Comparison of ENCODE assay signal across 31 cellular contexts in the genomic region with DNA sequence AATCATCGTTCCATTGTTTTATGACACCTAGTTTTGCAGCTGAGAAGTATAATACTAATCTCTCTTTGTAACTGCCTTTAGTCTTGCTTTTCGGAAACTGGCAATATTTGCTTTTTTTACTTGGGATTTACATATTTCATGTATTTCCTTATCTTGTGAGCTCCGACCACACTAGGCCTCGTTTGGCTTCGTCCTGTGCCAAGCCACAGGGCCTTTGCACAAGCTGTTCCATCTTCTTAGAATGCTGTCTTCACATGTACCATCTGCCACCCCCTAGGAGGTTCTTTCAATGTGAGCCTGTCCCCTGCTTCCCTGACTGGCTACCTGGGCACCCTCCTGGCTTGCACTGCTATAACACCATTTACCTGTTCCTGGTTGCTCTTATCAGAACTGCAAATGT.
"Had no signal": no experiment of that assay in that cellular context is flagged by ENCODE, and none has a peak within 500 bp of the region (broad histone marks: within the 10 kb centered on the region; RNA-seq: fewer than 3 reads in every experiment).

No MANE protein-coding gene starts in this region.

- DNase-seq: naive B cell; naive thymus-derived CD8-positive, alpha-beta T cell; nephron progenitor cell; nucleus accumbens; ovary; posterior cingulate gyrus; psoas muscle; right cardiac atrium; right lobe of liver; spleen; stimulated activated CD4-positive, alpha-beta T cell treated with anti-CD3 and anti-CD28 coated beads, Interleukin-12 subunit alpha, Interleukin-12 subunit beta, amount 100 ng/mL, for 4 hours; stimulated activated CD4-positive, alpha-beta T cell treated with anti-CD3 and anti-CD28 coated beads, Interleukin-1b, Interleukin-23, amount 100 ng/mL, for 48 hours; stimulated activated CD4-positive, alpha-beta T cell treated with anti-CD3 and anti-CD28 coated beads, Interleukin-4, amount 100 ng/mL, for 1 hour; stimulated activated CD4-positive, alpha-beta T cell treated with anti-CD3 and anti-CD28 coated beads, Interleukin-4, amount 100 ng/mL, for 4 hours; stimulated activated CD8-positive, alpha-beta memory T cell treated with anti-CD3 and anti-CD28 coated beads, Interleukin-4, amount 100 ng/mL, for 48 hours; stimulated activated naive CD4-positive, alpha-beta T cell; stomach; thyroid gland; transverse colon; upper lobe of left lung; uterus had no signal

- H3K9me3 Mint-ChIP-seq: stimulated activated memory B cell treated with anti-CD40 and anti-IgM and Interleukin-4, amounts not matched to agents 10 μg/mL and 1 μg/mL and 100 μg/mL, for 72 hours had no signal

- H3K27me3 Mint-ChIP-seq: natural killer cell treated with Interleukin-12 subunit alpha and Interleukin-12 subunit beta and Interleukin-15 and Interleukin-18, amount 100 ng/mL, for 72 hours; progenitor cell of endocrine pancreas; stimulated activated memory B cell treated with anti-CD40 and anti-IgM and Interleukin-4, amounts not matched to agents 10 μg/mL and 1 μg/mL and 100 μg/mL, for 72 hours; stimulated activated naive CD8-positive, alpha-beta T cell treated with anti-CD3 and anti-CD28 coated beads, Interleukin-15, Interleukin-2, amounts not matched to agents 100 ng/mL and 50 ng/mL, for 24 hours had no signal

- ATAC-seq: naive thymus-derived CD8-positive, alpha-beta T cell; natural killer cell treated with Interleukin-12 subunit alpha and Interleukin-12 subunit beta and Interleukin-15 and Interleukin-18, amount 100 ng/mL, for 72 hours; psoas muscle; right cardiac atrium; right lobe of liver; stimulated activated memory B cell treated with anti-CD40 and anti-IgM and Interleukin-4, amounts not matched to agents 10 μg/mL and 1 μg/mL and 100 μg/mL, for 72 hours had no signal

- H3K4me3 Mint-ChIP-seq: naive B cell; naive thymus-derived CD8-positive, alpha-beta T cell; natural killer cell treated with Interleukin-12 subunit alpha and Interleukin-12 subunit beta and Interleukin-15 and Interleukin-18, amount 100 ng/mL, for 72 hours; nephron progenitor cell; neural crest cell; stimulated activated memory B cell treated with anti-CD40 and anti-IgM and Interleukin-4, amounts not matched to agents 10 μg/mL and 1 μg/mL and 100 μg/mL, for 72 hours; stimulated activated naive CD8-positive, alpha-beta T cell treated with anti-CD3 and anti-CD28 coated beads, Interleukin-15, Interleukin-2, amounts not matched to agents 100 ng/mL and 50 ng/mL, for 24 hours had no signal

- H3K27me3 ChIP-seq: neutrophil, ovary, spleen, stomach, thyroid gland, transverse colon, upper lobe of left lung, uterus had no signal

- H3K4me1 Mint-ChIP-seq: naive B cell; naive thymus-derived CD8-positive, alpha-beta T cell; nephron progenitor cell; neural crest cell; stimulated activated memory B cell treated with anti-CD40 and anti-IgM and Interleukin-4, amounts not matched to agents 10 μg/mL and 1 μg/mL and 100 μg/mL, for 72 hours had no signal

- H3K4me1 ChIP-seq: parathyroid adenoma, psoas muscle, right lobe of liver, spleen, thyroid gland, transverse colon, upper lobe of left lung, uterus had no signal

- H3K36me3 ChIP-seq: neutrophil, ovary, right lobe of liver, spleen, stomach, thoracic aorta, thyroid gland, transverse colon, upper lobe of left lung, uterus had no signal

- H3K9me3 ChIP-seq: neutrophil, ovary, psoas muscle, right lobe of liver, stomach, thoracic aorta, thyroid gland, transverse colon, upper lobe of left lung, uterus had no signal

- H3K4me3 ChIP-seq: ovary, psoas muscle, right lobe of liver, skin epidermis, smooth muscle cell, spleen, stomach, thoracic aorta, thyroid gland, transverse colon, upper lobe of left lung, uterus had no signal

- H3K27ac Mint-ChIP-seq: naive B cell; naive thymus-derived CD8-positive, alpha-beta T cell; natural killer cell treated with Interleukin-12 subunit alpha and Interleukin-12 subunit beta and Interleukin-15 and Interleukin-18, amount 100 ng/mL, for 72 hours; nephron progenitor cell; progenitor cell of endocrine pancreas; stimulated activated memory B cell treated with anti-CD40 and anti-IgM and Interleukin-4, amounts not matched to agents 10 μg/mL and 1 μg/mL and 100 μg/mL, for 72 hours; stimulated activated naive CD8-positive, alpha-beta T cell treated with anti-CD3 and anti-CD28 coated beads, Interleukin-15, Interleukin-2, amounts not matched to agents 100 ng/mL and 50 ng/mL, for 24 hours had no signal

- H3K36me3 Mint-ChIP-seq: naive B cell; naive thymus-derived CD8-positive, alpha-beta T cell; natural killer cell treated with Interleukin-12 subunit alpha and Interleukin-12 subunit beta and Interleukin-15 and Interleukin-18, amount 100 ng/mL, for 72 hours; stimulated activated memory B cell treated with anti-CD40 and anti-IgM and Interleukin-4, amounts not matched to agents 10 μg/mL and 1 μg/mL and 100 μg/mL, for 72 hours had no signal

- H3K27ac ChIP-seq: neutrophil, ovary, parathyroid adenoma, psoas muscle, right lobe of liver, skin epidermis, spleen, stomach, thoracic aorta, thyroid gland, transverse colon, upper lobe of left lung, uterus had no signal
